ENCODE assay signal across 8 cellular contexts in genomic region chr15:58472821-58473581, GRCh38. TPM values are rescaled to one million over a fixed set of nuclear protein-coding genes. Genes with fewer than 3 reads are reported as not detected.
DNase-seq lines count a peak whose midpoint lies in the region; ATAC-seq, FAIRE-seq and TF ChIP-seq lines count a peak whose summit lies in the region.

No MANE protein-coding gene starts in this region.

- H3K9ac ChIP-seq in NT2/D1 (ENCODE audit: insufficient read length, low read depth), result no peak overlapping the region

- ATAC-seq in GM21786 (IDR thresholded peaks at IDR 0.05; ENCODE audit: unreplicated experiment), result no peak
- ATAC-seq in stimulated activated memory B cell treated with anti-CD40 and anti-IgM and Interleukin-4, amounts not matched to agents 10 μg/mL and 1 μg/mL and 100 μg/mL, for 72 hours, result no peak

- H3K36me3 Mint-ChIP-seq in progenitor cell of endocrine pancreas (ENCODE audit: insufficient read depth), result no peaks in the 10 kb centered on the region
- no peaks in the 10 kb centered on the region for H3K36me3 Mint-ChIP-seq in stimulated activated memory B cell treated with anti-CD40 and anti-IgM and Interleukin-4, amounts not matched to agents 10 μg/mL and 1 μg/mL and 100 μg/mL, for 72 hours

- WGBS in ovary, 3 donors, result 28 to 53% (median 32%) methylated on average over 8 of the region's 8 CpGs

- H3K27ac ChIP-seq in ovary, result no peak overlapping the region

- intact Hi-C loops in ovary (cut with DNase I), result no loop called here

- no peak for DNase-seq in GM12892 (ENCODE audit: insufficient read length)
- peak; percentile 6 for DNase-seq in NT2/D1 (ENCODE audit: low read depth, low spot score)
- peak; percentile 25 for DNase-seq in astrocyte of the hippocampus (ENCODE audit: low read depth, low spot score)
- DNase-seq in progenitor cell of endocrine pancreas (ENCODE audit: low spot score, unreplicated experiment), result no peak
- no peak for DNase-seq in H54 (ENCODE audit: insufficient read length, low spot score)
- DNase-seq in ovary, result no peak

- FAIRE-seq in GM12892 (lab: Jason Lieb, UNC) (peak; percentile 77), H54 (lab: Jason Lieb, UNC) (no peak)

- H3K4me1 ChIP-seq in NT2/D1 (ENCODE audit: insufficient read depth, insufficient read length), result peaks cover 11% of the 10 kb centered on the region
- H3K4me1 ChIP-seq in ovary (ENCODE audit: insufficient read depth), result peaks cover 9% of the 10 kb centered on the region

- peaks cover 9% of the 10 kb centered on the region for H3K27me3 Mint-ChIP-seq in progenitor cell of endocrine pancreas
- H3K27me3 Mint-ChIP-seq in stimulated activated memory B cell treated with anti-CD40 and anti-IgM and Interleukin-4, amounts not matched to agents 10 μg/mL and 1 μg/mL and 100 μg/mL, for 72 hours, result peaks cover 24% of the 10 kb centered on the region

- TF ChIP-seq CTCF in progenitor cell of endocrine pancreas (IDR thresholded peaks at IDR 0.05; ENCODE audit: unreplicated experiment) (no peak), ovary (IDR thresholded peaks at IDR 0.05) (no peak)

- H3K4me3 Mint-ChIP-seq in progenitor cell of endocrine pancreas (ENCODE audit: low read depth), result no peak overlapping the region
- H3K4me3 Mint-ChIP-seq in stimulated activated memory B cell treated with anti-CD40 and anti-IgM and Interleukin-4, amounts not matched to agents 10 μg/mL and 1 μg/mL and 100 μg/mL, for 72 hours, result no peak overlapping the region

- no peak overlapping the region for H3K4me3 ChIP-seq in NT2/D1 (ENCODE audit: insufficient read length, low read depth)
- no peak overlapping the region for H3K4me3 ChIP-seq in ovary

- no peaks in the 10 kb centered on the region for H3K9me3 ChIP-seq in NT2/D1 (ENCODE audit: insufficient read depth, low read length)
- no peaks in the 10 kb centered on the region for H3K9me3 ChIP-seq in ovary

- TF ChIP-seq POLR2A in GM12892 (IDR thresholded peaks at IDR 0.05; ENCODE audit: low read depth, low read length) (peak; percentile 9; the same call in 1 of the 2 replicates), H54 (IDR thresholded peaks at IDR 0.05; ENCODE audit: low read depth, low read length) (no peak), ovary (IDR thresholded peaks at IDR 0.05) (no peak)

- no peaks in the 10 kb centered on the region for H3K27me3 ChIP-seq in NT2/D1 (ENCODE audit: insufficient read depth, insufficient read length)
- H3K27me3 ChIP-seq in ovary, result no peaks in the 10 kb centered on the region

- no peaks in the 10 kb centered on the region for H3K9me3 Mint-ChIP-seq in progenitor cell of endocrine pancreas (ENCODE audit: low read depth)
- H3K9me3 Mint-ChIP-seq in stimulated activated memory B cell treated with anti-CD40 and anti-IgM and Interleukin-4, amounts not matched to agents 10 μg/mL and 1 μg/mL and 100 μg/mL, for 72 hours, result no peaks in the 10 kb centered on the region

- peak overlapping the region; percentile 0 for H3K27ac Mint-ChIP-seq in progenitor cell of endocrine pancreas
- no peak overlapping the region for H3K27ac Mint-ChIP-seq in stimulated activated memory B cell treated with anti-CD40 and anti-IgM and Interleukin-4, amounts not matched to agents 10 μg/mL and 1 μg/mL and 100 μg/mL, for 72 hours

- H3K4me1 Mint-ChIP-seq in progenitor cell of endocrine pancreas (ENCODE audit: low read depth), result peaks cover 25% of the 10 kb centered on the region
- no peaks in the 10 kb centered on the region for H3K4me1 Mint-ChIP-seq in stimulated activated memory B cell treated with anti-CD40 and anti-IgM and Interleukin-4, amounts not matched to agents 10 μg/mL and 1 μg/mL and 100 μg/mL, for 72 hours

- H3K36me3 ChIP-seq in NT2/D1 (ENCODE audit: insufficient read depth, insufficient read length, low read length) (no peaks in the 10 kb centered on the region), ovary (no peaks in the 10 kb centered on the region)

- TF ChIP-seq EP300 in ovary (IDR thresholded peaks at IDR 0.05), result no peak

RNA-seq across cellular contexts. Expression of gene LIPC, which starts 41.2 kb away (rescaled TPM):
- polyA plus RNA-seq in GM12892 (2012; ENCODE audit: missing spikeins), result not detected
- total RNA-seq in progenitor cell of endocrine pancreas (4.4 and 5.9 TPM in 2 replicates), ovary (under 1 TPM; 0.28 to 0.82 (median 0.72) TPM)
- 1 to 10 TPM in 1 of 2 donors, under 1 TPM in 1; 0.31 to 1.1 TPM for polyA plus RNA-seq in ovary

Comparison
In these comparisons a context has a peak if more than half of its experiments do, and no peak if none do; other contexts are left out.
1. DNase-seq: peak in NT2/D1 (single experiment) and astrocyte of the hippocampus (single experiment); none in GM12892 (single experiment), progenitor cell of endocrine pancreas (single experiment), H54 (single experiment) and ovary (0 of 5).